Comparison of ENCODE assay signal across 1 cellular context in the genomic region with DNA sequence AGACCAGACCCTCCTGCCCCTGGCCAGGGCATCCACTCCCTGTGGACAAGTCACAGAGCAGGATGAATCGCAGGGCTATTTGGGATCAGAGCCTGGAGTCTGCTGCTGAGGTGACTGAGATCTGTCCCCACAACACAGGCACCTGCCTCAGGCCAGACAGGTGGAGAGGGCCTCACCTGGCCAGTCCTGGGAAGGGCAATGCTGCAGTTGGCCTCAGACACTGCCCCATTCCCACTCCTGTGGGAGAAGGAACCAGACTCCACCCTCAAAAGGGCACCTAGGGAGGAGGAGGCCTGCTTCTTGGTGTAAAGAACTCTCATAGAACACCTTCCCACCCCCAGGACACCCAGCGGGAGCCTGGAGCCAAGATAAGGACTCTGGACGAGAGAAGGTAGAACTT.
TF ChIP-seq lines count a peak whose summit lies in the region.

No MANE protein-coding gene starts in this region.

TF ChIP-seq in H1, 55 proteins besides CTCF, POLR2A, EP300 and RAD21 (continued from another document):
- TF ChIP-seq, protein P1, sequence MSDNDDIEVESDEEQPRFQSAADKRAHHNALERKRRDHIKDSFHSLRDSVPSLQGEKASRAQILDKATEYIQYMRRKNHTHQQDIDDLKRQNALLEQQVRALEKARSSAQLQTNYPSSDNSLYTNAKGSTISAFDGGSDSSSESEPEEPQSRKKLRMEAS (IDR thresholded peaks at IDR 0.05) = no peak
- TF ChIP-seq SP1 (IDR thresholded peaks at IDR 0.05; ENCODE audit: low read depth, low read length) = no peak
- no peak for TF ChIP-seq EGR1 (IDR thresholded peaks at IDR 0.05; ENCODE audit: borderline replicate concordance, low read depth, low read length)
- no peak for TF ChIP-seq NANOG (IDR thresholded peaks at IDR 0.05; ENCODE audit: insufficient read depth, low read depth, low read length, poor library complexity, severe bottlenecking)
